Comparison of ENCODE assay signal across 8 cellular contexts in the genomic region with DNA sequence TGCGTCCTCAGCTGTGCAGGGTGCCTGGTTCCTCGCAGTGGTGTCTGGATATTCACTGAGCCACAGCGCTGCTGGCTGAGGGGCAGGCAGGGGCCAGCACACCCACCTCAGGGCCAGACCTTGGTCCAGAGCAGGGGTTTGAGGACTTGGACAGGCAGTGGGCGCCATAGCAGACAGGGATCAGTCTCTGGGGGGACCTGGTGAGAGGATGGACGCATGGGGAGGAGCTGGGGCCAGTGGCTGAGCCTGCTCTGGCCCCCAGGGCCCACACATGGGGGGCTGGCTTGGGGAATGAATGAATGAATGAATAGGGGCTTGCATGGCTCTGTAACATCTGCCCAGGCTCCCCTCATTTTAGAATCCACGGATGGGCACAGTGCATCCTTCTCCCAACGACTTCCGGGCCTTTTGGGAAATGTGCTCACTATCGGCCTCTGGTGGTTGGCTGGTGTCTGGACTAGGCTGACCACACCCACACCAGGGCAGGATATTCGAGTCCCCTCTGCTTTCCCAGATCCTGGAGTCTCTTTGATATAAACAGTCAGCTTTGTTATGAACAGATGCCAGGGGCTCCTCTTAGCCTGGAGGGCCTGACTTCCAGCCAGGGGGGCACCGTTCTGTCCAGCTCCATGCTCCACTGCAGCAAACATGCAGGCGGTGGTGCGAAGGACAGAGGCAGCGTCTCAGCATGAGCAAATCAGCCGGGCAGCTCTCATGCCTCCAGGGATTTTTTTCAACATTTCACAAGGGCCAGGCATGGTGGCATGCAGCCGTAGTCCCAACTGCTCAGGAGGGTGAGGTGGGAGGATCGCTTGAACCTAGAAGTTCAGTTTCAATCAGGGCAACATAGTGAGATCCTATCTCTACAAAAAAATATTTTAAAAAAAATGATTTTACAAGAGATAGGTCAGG.
DNase-seq lines count a peak whose midpoint lies in the region; ATAC-seq and TF ChIP-seq lines count a peak whose summit lies in the region.

No MANE protein-coding gene starts in this region.

- H3K27ac ChIP-seq in esophagus muscularis mucosa (replicated peaks in 1 of 4) (no peak overlapping the region), transverse colon (no peak overlapping the region)

- CTCF ChIA-PET in activated CD8-positive, alpha-beta T cell treated with anti-CD3 and anti-CD28 coated beads, Interleukin-2, amount 10 ng/mL, durations not matched to agents 7 days and 5 days (lab: Charles Lee), result interaction anchor here (0.7 to 2.6 kb wide), 3 partner anchors 8 to 194 kb away, joined by 3 to 16 read pairs (median 3); no protein-coding TSS in a partner anchor

- no peaks in the 10 kb centered on the region for H3K27me3 ChIP-seq in esophagus muscularis mucosa
- H3K27me3 ChIP-seq in transverse colon, result no peaks in the 10 kb centered on the region

- H3K36me3 ChIP-seq in esophagus muscularis mucosa (peaks cover 9 to 76% (median 39%) of the 10 kb centered on the region in 4 donors), transverse colon (peaks cover 0 to 8% (median 0%) of the 10 kb centered on the region in 4 donors)

- no peak overlapping the region for H3K27ac Mint-ChIP-seq in activated CD8-positive, alpha-beta T cell treated with anti-CD3 and anti-CD28 coated beads, Interleukin-2, amount 10 ng/mL, durations not matched to agents 7 days and 5 days

- H3K27me3 Mint-ChIP-seq in activated CD8-positive, alpha-beta T cell treated with anti-CD3 and anti-CD28 coated beads, Interleukin-2, amount 10 ng/mL, durations not matched to agents 7 days and 5 days (ENCODE audit: low read depth), result no peaks in the 10 kb centered on the region

- no peak overlapping the region for H3K4me3 ChIP-seq in AG10803 (ENCODE audit: low read length)
- H3K4me3 ChIP-seq in esophagus muscularis mucosa, result no peak overlapping the region
- H3K4me3 ChIP-seq in transverse colon, result no peak overlapping the region

- POLR2A ChIA-PET in activated CD8-positive, alpha-beta T cell treated with anti-CD3 and anti-CD28 coated beads, Interleukin-2, amount 10 ng/mL, durations not matched to agents 7 days and 5 days (lab: Charles Lee), result no interaction called here

- intact Hi-C loops in esophagus muscularis mucosa (cut with DNase I), result loop anchor here (1.0 kb wide), 1 partner anchor 194 kb away; no protein-coding TSS in a partner anchor
- intact Hi-C loops in transverse colon (cut with DNase I; ENCODE audit: low total_unique reads), result loop anchor here (2.0 kb wide), 1 partner anchor 192 kb away; no protein-coding TSS in a partner anchor

- in situ Hi-C loops in transverse colon (cut with MboI; ENCODE audit: low pct_ligation_motif_present in 1 of 4, low pct_unique_long_range_greater_than_20kb in 1 of 4, low sequenced_read_pairs in 3 of 4), result no loop called here

- peaks cover 2% of the 10 kb centered on the region for H3K36me3 Mint-ChIP-seq in activated CD8-positive, alpha-beta T cell treated with anti-CD3 and anti-CD28 coated beads, Interleukin-2, amount 10 ng/mL, durations not matched to agents 7 days and 5 days (ENCODE audit: low read depth)

- no peaks in the 10 kb centered on the region for H3K4me1 Mint-ChIP-seq in activated CD8-positive, alpha-beta T cell treated with anti-CD3 and anti-CD28 coated beads, Interleukin-2, amount 10 ng/mL, durations not matched to agents 7 days and 5 days (ENCODE audit: low read depth)

- H3K4me3 Mint-ChIP-seq in activated CD8-positive, alpha-beta T cell treated with anti-CD3 and anti-CD28 coated beads, Interleukin-2, amount 10 ng/mL, durations not matched to agents 7 days and 5 days, result no peak overlapping the region

- 54% methylated on average over 14 of the region's 17 CpGs for WGBS in esophagus muscularis mucosa
- WGBS in transverse colon (ENCODE audit: low coverage in 1 of 2), 2 donors, result 63 to 82% methylated on average over 2 to 17 of the region's 17 CpGs

- TF ChIP-seq POLR2A in esophagus muscularis mucosa (IDR thresholded peaks at IDR 0.05; ENCODE audit: low read depth) (no peak), transverse colon (IDR thresholded peaks at IDR 0.05) (no peak)

- H3K9me3 ChIP-seq in esophagus muscularis mucosa, result no peaks in the 10 kb centered on the region
- no peaks in the 10 kb centered on the region for H3K9me3 ChIP-seq in transverse colon

- H3K4me1 ChIP-seq in esophagus muscularis mucosa (peaks cover 8 to 11% (median 10%) of the 10 kb centered on the region in 4 donors), transverse colon (no peaks in the 10 kb centered on the region)

- TF ChIP-seq CTCF in AG10803 (conservative IDR thresholded peaks at IDR 0.05; ENCODE audit: low read length), result peak; percentile 95
- peak; percentile 79 to 92 (median 86) for TF ChIP-seq CTCF in esophagus muscularis mucosa (IDR thresholded peaks at IDR 0.05)
- peak; percentile 80 to 90 (median 87) for TF ChIP-seq CTCF in transverse colon (IDR thresholded peaks at IDR 0.05)

- TF ChIP-seq EP300 in esophagus muscularis mucosa (IDR thresholded peaks at IDR 0.05), result no peak
- no peak for TF ChIP-seq EP300 in transverse colon (IDR thresholded peaks at IDR 0.05; ENCODE audit: low read depth)

- ATAC-seq in activated CD8-positive, alpha-beta T cell treated with anti-CD3 and anti-CD28 coated beads, Interleukin-2, amount 10 ng/mL, durations not matched to agents 7 days and 5 days, result peak; percentile 64
- no peak for ATAC-seq in HG03457 (IDR thresholded peaks at IDR 0.05; ENCODE audit: unreplicated experiment)

- DNase-seq in AG10803 (ENCODE audit: low read depth) (peak; percentile 56), GM19240 (ENCODE audit: insufficient read length, low spot score) (peak; percentile 61), NCI-H345 treated with DMSO at 0.1 percent for 48 hours (lab: John Stamatoyannopoulos, UW; ENCODE audit: unreplicated experiment) (peak; percentile 23), esophagus muscularis mucosa (ENCODE audit: extremely low spot score) (no peak), myocyte (ENCODE audit: low read depth) (peak; percentile 79), transverse colon (peak; percentile 75)
- peak; percentile 58 for DNase-seq in activated CD8-positive, alpha-beta T cell treated with anti-CD3 and anti-CD28 coated beads, Interleukin-2, amount 10 ng/mL, durations not matched to agents 7 days and 5 days

- H3K9me3 Mint-ChIP-seq in activated CD8-positive, alpha-beta T cell treated with anti-CD3 and anti-CD28 coated beads, Interleukin-2, amount 10 ng/mL, durations not matched to agents 7 days and 5 days (ENCODE audit: insufficient read depth), result no peaks in the 10 kb centered on the region
